Comparison of ENCODE assay signal across 8 cellular contexts in the genomic region with DNA sequence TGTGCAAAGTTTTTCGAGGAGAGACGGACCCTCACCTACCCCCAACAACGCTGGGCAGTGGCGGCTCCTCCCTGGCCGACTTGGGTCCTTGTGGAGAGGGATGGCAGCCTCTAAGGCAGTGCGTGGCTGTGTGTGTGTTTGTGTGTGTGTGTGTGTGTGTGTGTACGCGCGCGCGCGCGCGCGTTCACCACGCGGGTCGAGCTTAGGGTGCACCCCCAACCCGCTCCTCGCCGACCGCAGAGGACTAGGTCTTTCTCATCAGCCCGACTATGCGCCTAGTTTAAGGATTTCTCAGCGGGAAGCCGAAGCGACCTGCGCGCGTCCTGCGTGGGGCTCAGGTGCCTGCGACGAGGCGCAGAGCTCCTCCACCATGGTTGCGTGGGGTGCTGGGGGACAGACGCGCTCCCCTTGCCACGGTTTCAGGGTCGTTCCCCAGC. TPM values are rescaled to one million over a fixed set of nuclear protein-coding genes. Genes with fewer than 3 reads are reported as not detected.
DNase-seq lines count a peak whose midpoint lies in the region; ATAC-seq and TF ChIP-seq lines count a peak whose summit lies in the region.

No MANE protein-coding gene starts in this region.

- H3K27me3 ChIP-seq in kidney epithelial cell (ENCODE audit: control insufficient read depth, insufficient read depth, low read length): peaks cover 2% of the 10 kb centered on the region

- peaks cover 20% of the 10 kb centered on the region for H3K4me1 Mint-ChIP-seq in stimulated activated memory B cell treated with anti-CD40 and anti-IgM and Interleukin-4, amounts not matched to agents 10 μg/mL and 1 μg/mL and 100 μg/mL, for 72 hours

- no peaks in the 10 kb centered on the region for H3K36me3 Mint-ChIP-seq in stimulated activated memory B cell treated with anti-CD40 and anti-IgM and Interleukin-4, amounts not matched to agents 10 μg/mL and 1 μg/mL and 100 μg/mL, for 72 hours

- no peaks in the 10 kb centered on the region for H3K36me3 ChIP-seq in kidney epithelial cell (ENCODE audit: control insufficient read depth, insufficient read depth, low read length)

- TF ChIP-seq CTCF in astrocyte of the spinal cord (IDR thresholded peaks at IDR 0.05; ENCODE audit: low read depth, low read length) (no peak), kidney epithelial cell (IDR thresholded peaks at IDR 0.05; ENCODE audit: insufficient read depth, low read length, poor library complexity, severe bottlenecking) (no peak)

- no peaks in the 10 kb centered on the region for H3K9me3 Mint-ChIP-seq in stimulated activated memory B cell treated with anti-CD40 and anti-IgM and Interleukin-4, amounts not matched to agents 10 μg/mL and 1 μg/mL and 100 μg/mL, for 72 hours

- in situ Hi-C loops in astrocyte of the spinal cord (cut with HindIII; ENCODE audit: low sequenced_read_pairs): no loop called here

- no peak overlapping the region for H3K27ac Mint-ChIP-seq in stimulated activated memory B cell treated with anti-CD40 and anti-IgM and Interleukin-4, amounts not matched to agents 10 μg/mL and 1 μg/mL and 100 μg/mL, for 72 hours

- intact Hi-C loops in Right ventricle myocardium inferior (cut with DNase I) (loop anchor here (2.0 kb wide), 3 partner anchors 29 to 203 kb away; no protein-coding TSS in a partner anchor), cardiac septum (cut with DNase I) (loop anchor here (5.0 kb wide), 1 partner anchor 202 kb away; no protein-coding TSS in a partner anchor)

- peak; percentile 14 for ATAC-seq in Right ventricle myocardium inferior
- peak; percentile 25 for ATAC-seq in stimulated activated memory B cell treated with anti-CD40 and anti-IgM and Interleukin-4, amounts not matched to agents 10 μg/mL and 1 μg/mL and 100 μg/mL, for 72 hours
- no peak for ATAC-seq in HG03159 (IDR thresholded peaks at IDR 0.05; ENCODE audit: unreplicated experiment)

- H3K4me3 ChIP-seq in astrocyte of the spinal cord (ENCODE audit: low read depth, low read length) (peak overlapping the region; percentile 59), kidney epithelial cell (ENCODE audit: low read depth, low read length) (peak overlapping the region; percentile 76)

- no peak for DNase-seq in Right ventricle myocardium inferior (ENCODE audit: missing footprints)
- DNase-seq in cardiac septum (ENCODE audit: low spot score): no peak
- no peak for DNase-seq in astrocyte of the spinal cord (ENCODE audit: low read depth, low spot score)
- DNase-seq in kidney epithelial cell (ENCODE audit: low read depth): no peak
- no peak for DNase-seq in NCI-H2107 treated with DMSO at 0.1 percent for 48 hours (lab: John Stamatoyannopoulos, UW; ENCODE audit: unreplicated experiment)
- DNase-seq in NCI-H2171 (lab: John Stamatoyannopoulos, UW): no peak

- H3K27me3 Mint-ChIP-seq in stimulated activated memory B cell treated with anti-CD40 and anti-IgM and Interleukin-4, amounts not matched to agents 10 μg/mL and 1 μg/mL and 100 μg/mL, for 72 hours: peaks cover 75% of the 10 kb centered on the region

- H3K4me3 Mint-ChIP-seq in stimulated activated memory B cell treated with anti-CD40 and anti-IgM and Interleukin-4, amounts not matched to agents 10 μg/mL and 1 μg/mL and 100 μg/mL, for 72 hours: peak overlapping the region; percentile 71

RNA-seq across cellular contexts. Expression of a gene that starts 0.9 kb away (rescaled TPM):
- 12.1 TPM for total RNA-seq in Right ventricle myocardium inferior
- total RNA-seq in cardiac septum: 17.9 TPM
- 8.2 and 9.8 TPM in 2 replicates for total RNA-seq in kidney epithelial cell
